In the genomic region with DNA sequence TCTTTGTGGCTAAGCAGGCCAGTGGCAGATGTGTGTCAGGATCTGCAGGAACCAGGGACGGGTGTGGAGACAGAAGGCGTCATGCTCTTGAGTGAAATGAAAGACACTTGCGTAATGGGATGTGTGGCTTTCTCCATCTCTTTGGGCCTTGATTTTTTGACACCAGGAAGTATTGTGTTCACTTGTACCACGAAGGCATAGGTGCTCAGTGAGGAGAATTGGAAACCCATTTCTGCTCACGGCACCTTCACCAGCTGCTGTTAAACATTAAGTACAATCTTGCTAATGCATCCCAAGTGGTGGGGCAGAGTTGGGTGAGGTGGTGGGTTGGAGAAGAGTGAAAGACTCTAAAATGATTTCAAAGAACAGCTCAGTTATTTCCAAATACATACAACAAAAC, we compare ENCODE assay signal across 32 cellular contexts. TPM values are rescaled to one million over a fixed set of nuclear protein-coding genes. Genes with fewer than 3 reads are reported as not detected.
"Had no signal": no experiment of that assay in that cellular context is flagged by ENCODE, and none has a peak within 500 bp of the region (broad histone marks: within the 10 kb centered on the region; RNA-seq: fewer than 3 reads in every experiment).

No MANE protein-coding gene starts in this region.

- H3K9me3 Mint-ChIP-seq: activated T-cell treated with anti-CD3 and anti-CD28 coated beads, Interleukin-2, amount 50 U/mL, for 4 hours; immature natural killer cell; natural killer cell treated with Interleukin-12 subunit alpha and Interleukin-12 subunit beta and Interleukin-15 and Interleukin-18, amount 100 ng/mL, for 72 hours; T-helper 2 cell treated with Interferon-gamma antibody and Interleukin-4, amounts not matched to agents 5 μg/mL and 100 μg/mL, for 36 hours had no signal

- H3K4me2 ChIP-seq: hepatocyte, smooth muscle cell had no signal

- H3K27ac ChIP-seq: hepatocyte, left lung, sigmoid colon, upper lobe of left lung had no signal

- H3K4me3 Mint-ChIP-seq: activated CD4-positive, alpha-beta T cell treated with anti-CD3 and anti-CD28 coated beads for 36 hours; activated T-cell treated with anti-CD3 and anti-CD28 coated beads, Interleukin-2, amount 50 U/mL, for 4 hours; immature natural killer cell; natural killer cell treated with Interleukin-12 subunit alpha and Interleukin-12 subunit beta and Interleukin-15 and Interleukin-18, amount 100 ng/mL, for 72 hours; T-helper 2 cell treated with Interferon-gamma antibody and Interleukin-4, amounts not matched to agents 5 μg/mL and 100 μg/mL, for 36 hours; WTC11 had no signal

- ATAC-seq: activated CD4-positive, alpha-beta T cell treated with anti-CD3 and anti-CD28 coated beads for 36 hours; activated T-cell treated with anti-CD3 and anti-CD28 coated beads, Interleukin-2, amount 50 U/mL, for 4 hours; esophagus mucosa; left lung; natural killer cell treated with Interleukin-12 subunit alpha and Interleukin-12 subunit beta and Interleukin-15 and Interleukin-18, amount 100 ng/mL, for 72 hours; WTC11 had no signal

- H3K4me3 ChIP-seq: hepatocyte, left lung, lung, sigmoid colon, smooth muscle cell, upper lobe of left lung had no signal

- H3K79me2 ChIP-seq: hepatocyte had no signal

- H3K27me3 ChIP-seq: hepatocyte, left lung, sigmoid colon, upper lobe of left lung had no signal

- H3K4me1 ChIP-seq: left lung, sigmoid colon had no signal

- H3K9me3 ChIP-seq: left lung, sigmoid colon, upper lobe of left lung had no signal

- H3K36me3 Mint-ChIP-seq: natural killer cell treated with Interleukin-12 subunit alpha and Interleukin-12 subunit beta and Interleukin-15 and Interleukin-18, amount 100 ng/mL, for 72 hours; WTC11 had no signal

- H3K27ac Mint-ChIP-seq: activated CD4-positive, alpha-beta T cell treated with anti-CD3 and anti-CD28 coated beads for 36 hours; natural killer cell treated with Interleukin-12 subunit alpha and Interleukin-12 subunit beta and Interleukin-15 and Interleukin-18, amount 100 ng/mL, for 72 hours; progenitor cell of endocrine pancreas; T-helper 2 cell treated with Interferon-gamma antibody and Interleukin-4, amounts not matched to agents 5 μg/mL and 100 μg/mL, for 36 hours; WTC11 had no signal

- DNase-seq: activated CD4-positive, alpha-beta T cell treated with anti-CD3 and anti-CD28 coated beads for 36 hours; activated CD4-positive, alpha-beta T cell treated with anti-CD3 and anti-CD28 coated beads, Interleukin-2, amount 50 U/mL, for 4 hours; activated CD8-positive, alpha-beta memory T cell treated with anti-CD3 and anti-CD28 coated beads for 24 hours; activated CD8-positive, alpha-beta memory T cell treated with anti-CD3 and anti-CD28 coated beads, Interleukin-2, amount 50 U/mL, for 4 hours; activated effector memory CD4-positive, alpha-beta T cell treated with Interleukin-2 at 50 U/mL for 16 hours; activated naive CD4-positive, alpha-beta T cell treated with anti-CD3 and anti-CD28 coated beads, Interleukin-2, amount 50 U/mL, for 16 hours; activated T-cell treated with anti-CD3 and anti-CD28 coated beads, Interleukin-2, amount 50 U/mL, for 4 hours; central memory CD4-positive, alpha-beta T cell; effector memory CD4-positive, alpha-beta T cell; glutamatergic neuron; immature natural killer cell; kidney glomerular epithelial cell; left lung; retina; sigmoid colon; stimulated activated CD4-positive, alpha-beta T cell treated with anti-CD3 and anti-CD28 coated beads, Interleukin-15, amount 100 ng/mL, for 24 hours; stimulated activated naive CD4-positive, alpha-beta T cell; upper lobe of left lung had no signal

- H3K36me3 ChIP-seq: left lung, sigmoid colon, upper lobe of left lung had no signal

- H3K27me3 Mint-ChIP-seq: activated CD4-positive, alpha-beta T cell treated with anti-CD3 and anti-CD28 coated beads for 36 hours; natural killer cell treated with Interleukin-12 subunit alpha and Interleukin-12 subunit beta and Interleukin-15 and Interleukin-18, amount 100 ng/mL, for 72 hours; progenitor cell of endocrine pancreas had no signal

- H2AFZ ChIP-seq: hepatocyte had no signal

RNA-seq across cellular contexts. Expression of a gene that starts 30.0 kb away (rescaled TPM):
- total RNA-seq: activated CD4-positive, alpha-beta T cell treated with anti-CD3 and anti-CD28 coated beads for 36 hours; activated T-cell treated with anti-CD3 and anti-CD28 coated beads, Interleukin-2, amount 50 U/mL, for 4 hours; astrocyte; dermis microvascular lymphatic vessel endothelial cell; esophagus mucosa; frontal cortex; hepatocyte; left lung; lung; natural killer cell treated with Interleukin-12 subunit alpha and Interleukin-12 subunit beta and Interleukin-15 and Interleukin-18, amount 100 ng/mL, for 72 hours; osteocyte; progenitor cell of endocrine pancreas; sigmoid colon; smooth muscle cell; subcutaneous adipose tissue; upper lobe of left lung; WTC11 had no signal
- polyA plus RNA-seq: hepatocyte, immature natural killer cell, lung, sigmoid colon, smooth muscle cell, thymus had no signal
